In the genomic region with DNA sequence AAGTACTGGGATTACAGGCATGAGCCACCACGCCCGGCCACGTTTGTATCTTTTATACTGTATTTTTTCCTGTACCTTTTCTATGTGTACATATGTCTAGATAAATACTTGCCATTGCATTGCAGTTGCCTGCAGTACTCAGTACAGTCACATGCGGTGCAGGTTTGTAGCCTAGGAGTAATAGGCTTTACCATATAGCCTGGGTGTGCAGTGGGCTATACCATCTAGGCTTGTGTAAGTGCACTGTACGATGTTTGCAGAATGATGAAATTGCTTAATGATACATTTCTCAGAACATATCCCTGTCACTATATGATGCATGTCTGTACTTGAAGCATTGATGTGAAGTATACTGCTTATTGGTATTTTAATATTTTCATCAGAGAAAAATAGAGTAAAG, we compare ENCODE assay signal across 18 cellular contexts.
"Had no signal": no experiment of that assay in that cellular context is flagged by ENCODE, and none has a peak within 500 bp of the region (broad histone marks: within the 10 kb centered on the region; RNA-seq: fewer than 3 reads in every experiment).

No MANE protein-coding gene starts in this region.

- DNase-seq: colonic mucosa; dermis blood vessel endothelial cell; erythroblast; heart left ventricle; hippocampal formation; natural killer cell; nucleus accumbens; ovary; small intestine; stimulated activated CD4-positive, alpha-beta T cell treated with anti-CD3 and anti-CD28 coated beads, Interleukin-12 subunit alpha, Interleukin-12 subunit beta, amount 100 ng/mL, for 4 hours; stimulated activated naive CD4-positive, alpha-beta T cell; stomach; substantia nigra; transverse colon had no signal

- H3K27ac Mint-ChIP-seq: natural killer cell, neural progenitor cell had no signal

- H3K4me3 ChIP-seq: colonic mucosa, heart left ventricle, neural progenitor cell, ovary, right atrium auricular region, stomach, thoracic aorta, transverse colon had no signal

- H3K36me3 ChIP-seq: colonic mucosa, neural progenitor cell, ovary, right atrium auricular region, thoracic aorta, transverse colon had no signal

- H3K9me3 Mint-ChIP-seq: natural killer cell, neural progenitor cell had no signal

- ATAC-seq: heart left ventricle, natural killer cell had no signal

- H3K4me1 ChIP-seq: colonic mucosa, heart left ventricle, neural progenitor cell, right atrium auricular region, transverse colon had no signal

- H3K9ac ChIP-seq: neural progenitor cell had no signal

- H3K27me3 ChIP-seq: colonic mucosa, heart left ventricle, neural progenitor cell, ovary, right atrium auricular region, stomach, transverse colon had no signal

- H3K4me2 ChIP-seq: neural progenitor cell had no signal

- H3K4me1 Mint-ChIP-seq: natural killer cell, neural progenitor cell had no signal

- H3K9me3 ChIP-seq: colonic mucosa, heart left ventricle, ovary, right atrium auricular region, stomach, thoracic aorta, transverse colon had no signal

- FAIRE-seq: frontal cortex, small intestine had no signal

- H2AFZ ChIP-seq: neural progenitor cell had no signal

- H3K27ac ChIP-seq: colonic mucosa, heart left ventricle, neural progenitor cell, ovary, right atrium auricular region, stomach, thoracic aorta, transverse colon had no signal

- H3K4me3 Mint-ChIP-seq: natural killer cell, neural progenitor cell had no signal
